In genomic region chr19:23758187-23759074, GRCh38 we compare ENCODE assay signal across 1 cellular context.
TF ChIP-seq lines count a peak whose summit lies in the region.

TSS of gene ZNF681 (minus strand) at chr19:23758891. CDS start at chr19:23758749, 142 bp downstream.

TF ChIP-seq in IMR-90, 13 proteins besides CTCF, POLR2A, EP300 and RAD21 (continued from another document):
- TF ChIP-seq MXI1 (IDR thresholded peaks at IDR 0.05; ENCODE audit: borderline replicate concordance, low read depth, low read length) (no peak), CEBPB (IDR thresholded peaks at IDR 0.05; ENCODE audit: low read depth, low read length) (no peak), CHD1 (IDR thresholded peaks at IDR 0.05; ENCODE audit: low read depth, low read length) (no peak), MAZ (IDR thresholded peaks at IDR 0.05; ENCODE audit: borderline replicate concordance, low read depth, low read length) (no peak)
TF ChIP-seq in IMR-90: peak in this region for 0.
